In genomic region chr10:33216661-33217427, GRCh38 we compare ENCODE assay signal across 11 cellular contexts.
DNase-seq lines count a peak whose midpoint lies in the region; ATAC-seq, FAIRE-seq and TF ChIP-seq lines count a peak whose summit lies in the region.
"Had no signal": no experiment of that assay in that cellular context is flagged by ENCODE, and none has a peak within 500 bp of the region (broad histone marks: within the 10 kb centered on the region; RNA-seq: fewer than 3 reads in every experiment).

No MANE protein-coding gene starts in this region.

- H4K20me1 ChIP-seq in endothelial cell of umbilical vein (replicated peaks; ENCODE audit: control insufficient read depth, extremely low read depth, insufficient read depth, low read length): no peaks in the 10 kb centered on the region

- no peaks in the 10 kb centered on the region for H3K9me1 ChIP-seq in endothelial cell of umbilical vein (replicated peaks; ENCODE audit: control insufficient read depth, extremely low read depth, insufficient read depth, low read length)

- H3K79me2 ChIP-seq in endothelial cell of umbilical vein (ENCODE audit: control insufficient read depth, insufficient read depth, low read length): peaks cover 3% of the 10 kb centered on the region

- TF ChIP-seq CTCF in endothelial cell of umbilical vein (IDR thresholded peaks at IDR 0.05; ENCODE audit: extremely low read depth in 1 of 2, insufficient read depth in 1 of 2, low read depth in 1 of 2, low read length in 2 of 2): no peak

- dilution Hi-C loops in endothelial cell of umbilical vein (cut with MboI; ENCODE audit: extremely low pct_ligation_motif_present, low sequenced_read_pairs): no loop called here

- H3K9ac ChIP-seq in endothelial cell of umbilical vein (replicated peaks; ENCODE audit: extremely low read depth, insufficient read depth, low read length) (peak overlapping the region; percentile 55), subcutaneous abdominal adipose tissue (ENCODE audit: low read length in 5 of 5) (no peak overlapping the region)

- H3K27ac ChIP-seq in endothelial cell of umbilical vein (ENCODE audit: insufficient read depth, low read depth, low read length): peak overlapping the region; percentile 94
- H3K27ac ChIP-seq in subcutaneous abdominal adipose tissue (ENCODE audit: low read depth, low read length): peak overlapping the region; percentile 39

- peak overlapping the region; percentile 55 for H3K4me2 ChIP-seq in endothelial cell of umbilical vein (ENCODE audit: insufficient read depth, low read length)

- no peak for ATAC-seq in GM18517 (IDR thresholded peaks at IDR 0.05; ENCODE audit: unreplicated experiment)

- CTCF ChIA-PET in endothelial cell of umbilical vein (lab: Charles Lee): interaction anchor here (1.3 to 2.3 kb wide), 2 partner anchors 17 to 23 kb away, joined by 4 to 11 read pairs; no protein-coding TSS in a partner anchor

- H3K4me1 ChIP-seq in endothelial cell of umbilical vein (ENCODE audit: control insufficient read depth, extremely low read depth, insufficient read depth, low read length) (peaks cover 48% of the 10 kb centered on the region), subcutaneous abdominal adipose tissue (ENCODE audit: control insufficient read depth in 5 of 5, insufficient read depth in 5 of 5, low read length in 5 of 5) (peaks cover 4 to 34% (median 23%) of the 10 kb centered on the region in 5 donors)

- FAIRE-seq in endothelial cell of umbilical vein (lab: Jason Lieb, UNC): peak; percentile 70

- no peak for TF ChIP-seq POLR2A in endothelial cell of umbilical vein (IDR thresholded peaks at IDR 0.05; ENCODE audit: low read depth, low read length)

- H3K36me3 ChIP-seq in endothelial cell of umbilical vein (ENCODE audit: control insufficient read depth in 2 of 2, extremely low read depth in 1 of 2, insufficient read depth in 2 of 2, low read length in 2 of 2) (peaks cover 11 to 51% of the 10 kb centered on the region in 2 experiments), subcutaneous abdominal adipose tissue (ENCODE audit: control insufficient read depth in 5 of 5, insufficient read depth in 5 of 5, low read length in 5 of 5) (peaks cover 44 to 86% (median 80%) of the 10 kb centered on the region in 5 donors)

- H3K27me3 ChIP-seq in endothelial cell of umbilical vein (ENCODE audit: control insufficient read depth in 2 of 2, insufficient read depth in 2 of 2, low read length in 2 of 2) (no peaks in the 10 kb centered on the region), subcutaneous abdominal adipose tissue (ENCODE audit: control insufficient read depth in 5 of 5, insufficient read depth in 4 of 5, low read length in 5 of 5) (no peaks in the 10 kb centered on the region)

- no peaks in the 10 kb centered on the region for H3K9me3 ChIP-seq in endothelial cell of umbilical vein (replicated peaks; ENCODE audit: control insufficient read depth, insufficient read depth, low read length)
- no peaks in the 10 kb centered on the region for H3K9me3 ChIP-seq in subcutaneous abdominal adipose tissue (ENCODE audit: control insufficient read depth in 5 of 5, low read length in 5 of 5)

- H3K4me3 ChIP-seq in endothelial cell of umbilical vein (replicated peaks in 1 of 3; ENCODE audit: insufficient read depth in 1 of 3, low read depth in 1 of 3, low read length in 3 of 3) (no peak overlapping the region), subcutaneous abdominal adipose tissue (ENCODE audit: low read depth in 1 of 5, low read length in 5 of 5) (no peak overlapping the region)

- POLR2A ChIA-PET in endothelial cell of umbilical vein (lab: Charles Lee): no interaction called here

- TSS peak; percentile 33 for BruUV-seq in endothelial cell of umbilical vein (replicated peaks; lab: Mats Ljungman, UMichigan)

- H2AFZ ChIP-seq in endothelial cell of umbilical vein (ENCODE audit: low read depth, low read length): no peak overlapping the region

- intact Hi-C loops in endothelial cell of umbilical vein (cut with micrococcal nuclease): loop anchor here (1.0 to 2.0 kb wide), 4 partner anchors 16 to 36 kb away; no protein-coding TSS in a partner anchor

- DNase-seq in SIG-M5 treated with dmso at 0.1 percent for 504 hours (lab: John Stamatoyannopoulos, UW; ENCODE audit: unreplicated experiment) (peak; percentile 16), SIG-M5 (lab: John Stamatoyannopoulos, UW) (no peak), NCI-H2171 treated with DMSO at 0.1 percent for 48 hours (lab: John Stamatoyannopoulos, UW) (peak; percentile 67), endothelial cell of umbilical vein (ENCODE audit: low read depth, low spot score) (peak; percentile 60), HuH-7.5 (ENCODE audit: low spot score) (no peak), SK-N-DZ (ENCODE audit: low spot score) (no peak)
- DNase-seq: caudate nucleus, NCI-H2107, T-helper 2 cell had no signal

TF ChIP-seq in endothelial cell of umbilical vein, 7 proteins besides CTCF, POLR2A, EP300 and RAD21:
- TF ChIP-seq FOS (IDR thresholded peaks at IDR 0.05; ENCODE audit: borderline replicate concordance, insufficient read depth, low read length) (peak; percentile 73), EZH2 (IDR thresholded peaks at IDR 0.05; ENCODE audit: borderline replicate concordance, low read depth, low read length, severe bottlenecking) (no peak), JUN (IDR thresholded peaks at IDR 0.05; ENCODE audit: borderline replicate concordance, insufficient read depth, insufficient read length, low read depth) (peak; percentile 77)

Comparison
In these comparisons a context has a peak if more than half of its experiments do, and no peak if none do; other contexts are left out.
1. DNase-seq: peak in SIG-M5 treated with dmso at 0.1 percent for 504 hours (single experiment), NCI-H2171 treated with DMSO at 0.1 percent for 48 hours (single experiment) and endothelial cell of umbilical vein (single experiment); none in SIG-M5 (single experiment), HuH-7.5 (single experiment) and SK-N-DZ (single experiment).